Comparison of ENCODE assay signal across 10 cellular contexts in genomic region chr1:176119549-176119948, GRCh38.
DNase-seq lines count a peak whose midpoint lies in the region; ATAC-seq and TF ChIP-seq lines count a peak whose summit lies in the region.
"Had no signal": no experiment of that assay in that cellular context is flagged by ENCODE, and none has a peak within 500 bp of the region (broad histone marks: within the 10 kb centered on the region; RNA-seq: fewer than 3 reads in every experiment).

No MANE protein-coding gene starts in this region.

- BruUV-seq in Panc1 (replicated peaks; lab: Mats Ljungman, UMichigan) = no TSS peak

- H3K4ac ChIP-seq in H9 (ENCODE audit: low read depth, low read length) = no peak overlapping the region

- no peak overlapping the region for H3K18ac ChIP-seq in H9 (ENCODE audit: insufficient read length, low read depth, low read length)

- H2BK15ac ChIP-seq in H9 (ENCODE audit: low read depth, low read length) = no peak overlapping the region

- H3K56ac ChIP-seq in H9 (ENCODE audit: insufficient read length, low read depth, low read length) = no peak overlapping the region

- H3K27me3 ChIP-seq in H9 (ENCODE audit: insufficient read depth, low read length) (no peaks in the 10 kb centered on the region), Panc1 (ENCODE audit: control insufficient read depth, insufficient read depth, low read length) (no peaks in the 10 kb centered on the region), smooth muscle cell (ENCODE audit: low read depth) (no peaks in the 10 kb centered on the region)

- H2BK120ac ChIP-seq in H9 (ENCODE audit: low read depth, low read length, poor library complexity, severe bottlenecking) = no peak overlapping the region

- in situ Hi-C loops in Panc1 (cut with HindIII; ENCODE audit: low pct_unique_long_range_greater_than_20kb, low sequenced_read_pairs) = no loop called here

- H3K4me3 ChIP-seq in Panc1 (ENCODE audit: low read depth in 2 of 2, low read length in 2 of 2) = no peak overlapping the region
- no peak overlapping the region for H3K4me3 ChIP-seq in smooth muscle cell

- WGBS in H9 (ENCODE audit: extremely low coverage, insufficient read length, low lambda C conversion rate) = no CpG with 5 or more reads among the region's 1 CpG
- 28% methylated on average over 1 of the region's 1 CpG for WGBS in smooth muscle cell (ENCODE audit: low lambda C conversion rate)

- H3K79me1 ChIP-seq in H9 (ENCODE audit: insufficient read depth, low read depth, low read length, poor library complexity, severe bottlenecking) = no peaks in the 10 kb centered on the region

- no peaks in the 10 kb centered on the region; a peak in 1 of 5 replicates for H3K9me3 Mint-ChIP-seq in H9

- H3K4me2 ChIP-seq in H9 (ENCODE audit: insufficient read depth, insufficient read length, low read length) (no peak overlapping the region), smooth muscle cell (no peak overlapping the region)

- H3K27ac ChIP-seq in H9 (ENCODE audit: insufficient read length, low read depth, low read length) = no peak overlapping the region
- no peak overlapping the region for H3K27ac ChIP-seq in Panc1 (ENCODE audit: low read length)
- H3K27ac ChIP-seq in smooth muscle cell (ENCODE audit: low read depth) = no peak overlapping the region

- intact Hi-C loops in Panc1 (cut with micrococcal nuclease; ENCODE audit: unreplicated experiment) = no loop called here

- H3K4me1 ChIP-seq in H9 (ENCODE audit: insufficient read depth, low read length) (no peaks in the 10 kb centered on the region), Panc1 (ENCODE audit: control insufficient read depth, insufficient read depth, low read length) (no peaks in the 10 kb centered on the region), smooth muscle cell (ENCODE audit: low read depth) (no peaks in the 10 kb centered on the region)

- H4K20me1 ChIP-seq in H9 (ENCODE audit: control insufficient read depth, insufficient read depth, insufficient read length) = no peaks in the 10 kb centered on the region
- H4K20me1 ChIP-seq in smooth muscle cell (ENCODE audit: low read depth) = peaks cover 18% of the 10 kb centered on the region

- no peak overlapping the region for H3K9ac ChIP-seq in H9 (ENCODE audit: extremely low read depth, insufficient read length, low read length)
- H3K9ac ChIP-seq in smooth muscle cell (ENCODE audit: low read depth) = no peak overlapping the region

- no peak overlapping the region for H2BK12ac ChIP-seq in H9 (ENCODE audit: insufficient read length, low read depth, low read length)

- TF ChIP-seq CTCF in H9 (conservative IDR thresholded peaks at IDR 0.05) (peak; percentile 58), Panc1 (IDR thresholded peaks at IDR 0.05) (peak; percentile 50; the same call in 1 of the 2 replicates), smooth muscle cell (IDR thresholded peaks at IDR 0.05; ENCODE audit: borderline replicate concordance, insufficient read depth, poor library complexity, severe bottlenecking) (no peak)

- H3K36me3 Mint-ChIP-seq in H9 (ENCODE audit: insufficient read depth in 1 of 3, low read depth in 3 of 3) = peaks cover 10 to 26% (median 10%) of the 10 kb centered on the region in 3 experiments

- no peaks in the 10 kb centered on the region for H3K27me3 Mint-ChIP-seq in H9 (ENCODE audit: low read depth)

- H3T11ph ChIP-seq in H9 (ENCODE audit: low read length) = no peak overlapping the region

- H3F3A ChIP-seq in smooth muscle cell (ENCODE audit: low read depth) = no peaks in the 10 kb centered on the region

- H3K23ac ChIP-seq in H9 (ENCODE audit: insufficient read length, low read depth, low read length) = no peak overlapping the region

- no peak overlapping the region for H2AK5ac ChIP-seq in H9 (ENCODE audit: insufficient read length, low read length)

- H3K14ac ChIP-seq in H9 (ENCODE audit: insufficient read depth, low read length) = no peak overlapping the region

- H3K36me3 ChIP-seq in Panc1 (ENCODE audit: control insufficient read depth, insufficient read depth, low read length) = no peaks in the 10 kb centered on the region
- H3K36me3 ChIP-seq in smooth muscle cell (ENCODE audit: low read depth) = peaks cover 11% of the 10 kb centered on the region

- no peak overlapping the region for H2BK5ac ChIP-seq in H9 (ENCODE audit: insufficient read length, low read length)

- no peak overlapping the region for H4K91ac ChIP-seq in H9 (ENCODE audit: insufficient read length, low read depth, low read length)

- POLR2A ChIA-PET in Panc1 (lab: Charles Lee) = interaction anchor here (0.6 kb wide), 1 partner anchor 17 kb away, joined by 3 read pairs; no protein-coding TSS in a partner anchor

- no peak overlapping the region for H2BK20ac ChIP-seq in H9 (ENCODE audit: low read depth, low read length, poor library complexity, severe bottlenecking)

- H3K4me3 Mint-ChIP-seq in H9 = no peak overlapping the region

- H2AFZ ChIP-seq in H9 (ENCODE audit: low read length) (no peak overlapping the region), smooth muscle cell (ENCODE audit: low read depth) (no peak overlapping the region)

- no peak overlapping the region for H4K8ac ChIP-seq in H9 (replicated peaks; ENCODE audit: insufficient read length, low read depth, low read length)

- H3K23me2 ChIP-seq in H9 (ENCODE audit: insufficient read length, low read depth, low read length, poor library complexity, severe bottlenecking) = no peaks in the 10 kb centered on the region

- H3K79me2 ChIP-seq in H9 (ENCODE audit: insufficient read depth, low read length) (no peaks in the 10 kb centered on the region), smooth muscle cell (ENCODE audit: low read depth) (peaks cover 4% of the 10 kb centered on the region)

- H3K9me3 ChIP-seq in H9 (ENCODE audit: control insufficient read depth, low read depth, low read length) (no peaks in the 10 kb centered on the region), Panc1 (ENCODE audit: control insufficient read depth, insufficient read depth, low read depth, low read length) (no peaks in the 10 kb centered on the region), smooth muscle cell (replicated peaks; ENCODE audit: low read depth) (peaks cover 15% of the 10 kb centered on the region)

- H3K4me1 Mint-ChIP-seq in H9 = no peaks in the 10 kb centered on the region

- peak; percentile 68; the same call in 1 of the 2 replicates for ATAC-seq in Panc1

- CTCF ChIA-PET in Panc1 (lab: Charles Lee) = no interaction called here

- no peak overlapping the region for H3K27ac Mint-ChIP-seq in H9

- DNase-seq in ELR (ENCODE audit: low read depth) (peak; percentile 47), H9 (no peak), Panc1 (ENCODE audit: low read depth, low spot score) (peak; percentile 4), iris pigment epithelial cell (ENCODE audit: low read depth) (peak; percentile 30), mucosa of gallbladder (ENCODE audit: low spot score) (no peak), smooth muscle cell (lab: John Stamatoyannopoulos, UW; ENCODE audit: unreplicated experiment) (no peak), DMS79 (lab: John Stamatoyannopoulos, UW) (no peak), KG1 (lab: John Stamatoyannopoulos, UW) (no peak)
- DNase-seq: activated naive CD4-positive, alpha-beta T cell treated with anti-CD3 and anti-CD28 coated beads, Interleukin-2, amount 50 U/mL, for 16 hours; NCI-H774 had no signal

- no peak overlapping the region for H4K5ac ChIP-seq in H9 (ENCODE audit: insufficient read length, low read depth, low read length)

Comparison
In these comparisons a context has a peak if more than half of its experiments do, and no peak if none do; other contexts are left out.
1. DNase-seq: peak in ELR (single experiment), Panc1 (single experiment) and iris pigment epithelial cell (single experiment); none in H9 (single experiment), mucosa of gallbladder (single experiment), smooth muscle cell (single experiment), DMS79 (single experiment) and KG1 (single experiment).